In the genomic region with DNA sequence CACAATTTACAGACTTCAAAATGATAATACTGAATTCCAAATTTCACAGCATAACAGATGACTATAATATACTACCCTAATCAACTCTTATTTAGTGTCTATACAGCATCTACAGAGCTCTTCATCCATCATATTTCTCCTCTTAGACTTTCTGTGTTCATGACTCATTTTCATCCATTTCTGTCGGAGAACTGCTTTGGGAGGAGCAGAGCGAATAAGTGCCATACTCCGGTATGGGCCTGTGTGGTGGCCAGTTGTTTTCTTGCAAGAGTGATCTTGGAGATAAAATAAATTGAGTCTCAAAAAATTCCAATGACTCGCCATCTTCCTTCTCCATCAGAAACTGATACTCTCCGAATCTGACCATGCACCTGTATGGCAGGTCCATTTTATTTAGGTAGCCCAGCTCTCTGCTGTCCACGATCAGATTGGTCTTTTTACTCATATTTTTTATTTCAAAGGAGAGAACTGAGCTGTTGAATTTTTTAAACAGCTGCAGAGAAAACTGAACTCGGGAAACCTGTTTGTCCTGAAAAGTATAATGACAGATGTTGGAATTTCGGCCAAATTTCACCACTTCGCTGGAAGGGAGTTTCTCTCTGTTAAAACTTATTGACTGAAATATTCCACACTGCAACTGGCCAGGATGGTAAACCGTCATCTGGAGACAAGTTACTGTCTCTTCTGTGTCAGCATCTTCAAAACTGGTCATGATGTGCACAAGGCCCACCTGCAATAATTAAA, we compare ENCODE assay signal across 20 cellular contexts. TPM values are rescaled to one million over a fixed set of nuclear protein-coding genes. Genes with fewer than 3 reads are reported as not detected.
DNase-seq lines count a peak whose midpoint lies in the region; ATAC-seq, FAIRE-seq and TF ChIP-seq lines count a peak whose summit lies in the region.
"Had no signal": no experiment of that assay in that cellular context is flagged by ENCODE, and none has a peak within 500 bp of the region (broad histone marks: within the 10 kb centered on the region; RNA-seq: fewer than 3 reads in every experiment).

No MANE protein-coding gene starts in this region.

- H3K27ac ChIP-seq in KMS-11 (no peak overlapping the region), GM12878 (ENCODE audit: control insufficient read depth, insufficient read depth) (peak overlapping the region; percentile 99), osteoblast (ENCODE audit: low read depth, low read length) (no peak overlapping the region)
- H3K27ac ChIP-seq in naive thymus-derived CD4-positive, alpha-beta T cell (ENCODE audit: low read depth, low read length): no peak overlapping the region
- H3K27ac ChIP-seq: adrenal gland, gastroesophageal sphincter, sigmoid colon, testis had no signal

- no peak overlapping the region for H3K4me3 ChIP-seq in KMS-11 (IDR thresholded peaks at IDR 0.05; ENCODE audit: insufficient read depth, low read depth, low read length)
- peak overlapping the region; percentile 42; the same call in 1 of the 2 replicates for H3K4me3 ChIP-seq in GM12878
- no peak overlapping the region for H3K4me3 ChIP-seq in naive thymus-derived CD4-positive, alpha-beta T cell (ENCODE audit: low read length)
- H3K4me3 ChIP-seq in osteoblast (ENCODE audit: insufficient read depth, low read length): no peak overlapping the region
- H3K4me3 ChIP-seq: adrenal gland, gastroesophageal sphincter, sigmoid colon, testis had no signal

- in situ Hi-C loops in GM12878 (cut with MboI): no loop called here

- BruUV-seq in GM12878 (replicated peaks; lab: Mats Ljungman, UMichigan): TSS peak; percentile 2

- H4K20me1 ChIP-seq in KMS-11 (ENCODE audit: insufficient read depth) (peaks cover 7% of the 10 kb centered on the region; the same call in 1 of the 2 replicates), GM12878 (ENCODE audit: control insufficient read depth, insufficient read depth) (peaks cover 3% of the 10 kb centered on the region; the same call in 1 of the 2 replicates), osteoblast (ENCODE audit: insufficient read depth, low read length) (no peaks in the 10 kb centered on the region)

- no peak for FAIRE-seq in GM12878 (lab: Jason Lieb, UNC)

- no peak for TF ChIP-seq EP300 in GM12878 (IDR thresholded peaks at IDR 0.05; ENCODE audit: borderline replicate concordance in 1 of 2, control insufficient read depth in 1 of 2, low read depth in 2 of 2, low read length in 2 of 2)

- CTCF ChIA-PET in activated CD4-positive, alpha-beta T cell treated with anti-CD3 and anti-CD28 coated beads for 36 hours (lab: Charles Lee): interaction anchor here (0.7 to 1.1 kb wide), 2 partner anchors 8 to 44 kb away, joined by 3 read pairs; no protein-coding TSS in a partner anchor
- CTCF ChIA-PET in GM12878 (lab: Yijun Ruan, JAX): interaction anchor here (0.9 to 4.2 kb wide), 6 partner anchors 10 to 179 kb away, joined by 3 to 21 read pairs (median 5); no protein-coding TSS in a partner anchor
- CTCF ChIA-PET in naive thymus-derived CD4-positive, alpha-beta T cell (lab: Charles Lee): no interaction called here

- no peaks in the 10 kb centered on the region for H3K27me3 Mint-ChIP-seq in activated CD4-positive, alpha-beta T cell treated with anti-CD3 and anti-CD28 coated beads for 36 hours
- H3K27me3 Mint-ChIP-seq in naive thymus-derived CD4-positive, alpha-beta T cell: no peaks in the 10 kb centered on the region

- TF ChIP-seq POLR2A in GM12878 (IDR thresholded peaks at IDR 0.05; ENCODE audit: low read depth, low read length): no peak

- peaks cover 77% of the 10 kb centered on the region for H3K4me1 Mint-ChIP-seq in activated CD4-positive, alpha-beta T cell treated with anti-CD3 and anti-CD28 coated beads for 36 hours
- peaks cover 17 to 69% (median 41%) of the 10 kb centered on the region in 7 donors for H3K4me1 Mint-ChIP-seq in naive thymus-derived CD4-positive, alpha-beta T cell

- RAD21 ChIA-PET in GM12878 (lab: Charles Lee; ENCODE audit: unreplicated experiment): interaction anchor here (0.7 to 14.1 kb wide), 6 partner anchors 11 to 63 kb away, joined by 3 to 151 read pairs (median 4); a partner anchor contains a TSS

- H3K9ac ChIP-seq in KMS-11: no peak overlapping the region
- H3K9ac ChIP-seq in GM12878 (ENCODE audit: control insufficient read depth, insufficient read depth, low read length): peak overlapping the region; percentile 12; the same call in 1 of the 2 replicates

- H3K4me2 ChIP-seq in KMS-11: peak overlapping the region; percentile 84
- H3K4me2 ChIP-seq in GM12878 (ENCODE audit: control insufficient read depth, insufficient read depth): peak overlapping the region; percentile 92
- H3K4me2 ChIP-seq in osteoblast (ENCODE audit: insufficient read depth, low read length): no peak overlapping the region

- peak overlapping the region; percentile 58 for H3K27ac Mint-ChIP-seq in activated CD4-positive, alpha-beta T cell treated with anti-CD3 and anti-CD28 coated beads for 36 hours
- H3K27ac Mint-ChIP-seq in naive thymus-derived CD4-positive, alpha-beta T cell: peak overlapping the region in 6 of 9 donors; percentile 52 to 87 (median 63)

- H3K4me3 Mint-ChIP-seq in activated CD4-positive, alpha-beta T cell treated with anti-CD3 and anti-CD28 coated beads for 36 hours: no peak overlapping the region
- H3K4me3 Mint-ChIP-seq in naive thymus-derived CD4-positive, alpha-beta T cell: no peak overlapping the region

- H3K36me3 Mint-ChIP-seq in activated CD4-positive, alpha-beta T cell treated with anti-CD3 and anti-CD28 coated beads for 36 hours (ENCODE audit: low read depth): peaks cover 62% of the 10 kb centered on the region
- peaks cover 11 to 39% (median 34%) of the 10 kb centered on the region in 5 donors for H3K36me3 Mint-ChIP-seq in naive thymus-derived CD4-positive, alpha-beta T cell

- intact Hi-C loops in activated CD4-positive, alpha-beta T cell treated with anti-CD3 and anti-CD28 coated beads for 36 hours (cut with DNase I, micrococcal nuclease): no loop called here
- intact Hi-C loops in GM12878 (cut with micrococcal nuclease; ENCODE audit: unreplicated experiment): no loop called here
- intact Hi-C loops in naive thymus-derived CD4-positive, alpha-beta T cell (cut with micrococcal nuclease): loop anchor here (1.0 kb wide), 1 partner anchor 7 kb away; a partner anchor contains a TSS

- no peaks in the 10 kb centered on the region; the same call in 2 of the 3 replicates for H3K9me3 ChIP-seq in GM12878 (replicated peaks; ENCODE audit: control insufficient read depth, insufficient read depth, low read length)
- H3K9me3 ChIP-seq in naive thymus-derived CD4-positive, alpha-beta T cell (ENCODE audit: control insufficient read depth in 2 of 3, low read length in 3 of 3): no peaks in the 10 kb centered on the region
- no peaks in the 10 kb centered on the region for H3K9me3 ChIP-seq in osteoblast (ENCODE audit: low read depth, low read length)
- H3K9me3 ChIP-seq: adrenal gland, gastroesophageal sphincter, neutrophil, sigmoid colon, testis had no signal

- TF ChIP-seq CTCF in KMS-11 (conservative IDR thresholded peaks at IDR 0.05; ENCODE audit: low read depth, low read length) (no peak), GM12878 (IDR thresholded peaks at IDR 0.05 in 2 of 3, conservative IDR thresholded peaks at IDR 0.05 in 1 of 3; ENCODE audit: control insufficient read depth in 2 of 3, extremely low read depth in 1 of 3, insufficient read depth in 1 of 3, low read depth in 3 of 3, low read length in 3 of 3) (no peak), osteoblast (IDR thresholded peaks at IDR 0.05; ENCODE audit: extremely low read depth, low read depth, low read length) (no peak)

- H3K27me3 ChIP-seq in KMS-11 (ENCODE audit: insufficient read depth, low read depth) (no peaks in the 10 kb centered on the region), GM12878 (replicated peaks in 1 of 2; ENCODE audit: control insufficient read depth in 2 of 2, insufficient read depth in 2 of 2, low read length in 1 of 2) (no peaks in the 10 kb centered on the region), osteoblast (ENCODE audit: insufficient read depth, low read length) (no peaks in the 10 kb centered on the region)
- no peaks in the 10 kb centered on the region for H3K27me3 ChIP-seq in naive thymus-derived CD4-positive, alpha-beta T cell (ENCODE audit: control insufficient read depth in 2 of 2, insufficient read depth in 2 of 2, low read length in 2 of 2)
- H3K27me3 ChIP-seq: adrenal gland, gastroesophageal sphincter, neutrophil, sigmoid colon, testis had no signal

- ATAC-seq in activated CD4-positive, alpha-beta T cell treated with anti-CD3 and anti-CD28 coated beads for 36 hours: no peak
- ATAC-seq in GM12878 (no peak), GM18861 (IDR thresholded peaks at IDR 0.05; ENCODE audit: unreplicated experiment) (no peak)
- no peak for ATAC-seq in naive thymus-derived CD4-positive, alpha-beta T cell
- ATAC-seq: gastroesophageal sphincter had no signal

- H3K36me3 ChIP-seq in KMS-11 (ENCODE audit: insufficient read depth) (peaks cover 10% of the 10 kb centered on the region; the same call in 1 of the 2 replicates), GM12878 (ENCODE audit: control insufficient read depth in 2 of 2, insufficient read depth in 2 of 2, low read length in 1 of 2) (peaks cover 8 to 30% of the 10 kb centered on the region in 2 experiments), osteoblast (ENCODE audit: insufficient read depth, low read length) (peaks cover 10% of the 10 kb centered on the region)
- H3K36me3 ChIP-seq in naive thymus-derived CD4-positive, alpha-beta T cell (ENCODE audit: control insufficient read depth in 2 of 3, insufficient read depth in 3 of 3, low read length in 3 of 3): no peaks in the 10 kb centered on the region
- H3K36me3 ChIP-seq: adrenal gland had no signal

- SMC1A ChIA-PET in GM12878 (lab: Charles Lee; ENCODE audit: uncharacterized antibody, unreplicated experiment): interaction anchor here (0.9 to 22.9 kb wide), 7 partner anchors 10 to 50 kb away, joined by 3 to 247 read pairs (median 8); a partner anchor contains a TSS

- WGBS in GM12878 (ENCODE audit: insufficient coverage, insufficient replicate concordance, low lambda C conversion rate, missing lambda C conversion rate): 67% methylated on average over 10 of the region's 10 CpGs

- no peak for DNase-seq in activated CD4-positive, alpha-beta T cell treated with anti-CD3 and anti-CD28 coated beads for 36 hours
- no peak for DNase-seq in activated CD4-positive, alpha-beta T cell treated with anti-CD3 and anti-CD28 coated beads for 48 hours
- no peak for DNase-seq in GM12878 (ENCODE audit: low read depth, low spot score)
- DNase-seq in naive thymus-derived CD4-positive, alpha-beta T cell: no peak
- DNase-seq in CD1c-positive myeloid dendritic cell (ENCODE audit: extremely low spot score): no peak
- DNase-seq in osteoblast (ENCODE audit: insufficient read length, low spot score, missing footprints): no peak
- DNase-seq: 8988T; activated CD4-positive, CD25-positive, alpha-beta regulatory T cell; activated CD8-positive, alpha-beta memory T cell treated with anti-CD3 and anti-CD28 coated beads, Interleukin-2, amount 50 U/mL, for 48 hours; adrenal gland; GOT3; NCI-H1048; NCI-H748 treated with DMSO at 0.1 percent for 48 hours; sigmoid colon; SW 1271; testis had no signal

- H2AFZ ChIP-seq in KMS-11 (ENCODE audit: low read depth) (no peak overlapping the region), GM12878 (ENCODE audit: control insufficient read depth, low read depth, low read length) (no peak overlapping the region), osteoblast (ENCODE audit: low read length) (no peak overlapping the region)

- POLR2A ChIA-PET in activated CD4-positive, alpha-beta T cell treated with anti-CD3 and anti-CD28 coated beads for 36 hours (lab: Charles Lee): no interaction called here
- POLR2A ChIA-PET in GM12878 (lab: Charles Lee): interaction anchor here (1.6 to 6.9 kb wide), 4 partner anchors 8 to 238 kb away, joined by 4 to 55 read pairs (median 41); a partner anchor contains a TSS
- POLR2A ChIA-PET in naive thymus-derived CD4-positive, alpha-beta T cell (lab: Charles Lee): no interaction called here

- H3K9me3 Mint-ChIP-seq in activated CD4-positive, alpha-beta T cell treated with anti-CD3 and anti-CD28 coated beads for 36 hours (ENCODE audit: low read depth): peaks cover 5% of the 10 kb centered on the region
- H3K9me3 Mint-ChIP-seq in naive thymus-derived CD4-positive, alpha-beta T cell: peaks cover 0 to 11% (median 0%) of the 10 kb centered on the region in 11 donors

- no peak for TF ChIP-seq RAD21 in GM12878 (IDR thresholded peaks at IDR 0.05; ENCODE audit: insufficient read depth, low read depth, low read length)

- H3K79me2 ChIP-seq in KMS-11 (ENCODE audit: insufficient read depth, low read depth) (peaks cover 82% of the 10 kb centered on the region), GM12878 (ENCODE audit: control insufficient read depth, insufficient read depth, low read length) (peaks cover 95% of the 10 kb centered on the region), osteoblast (ENCODE audit: insufficient read depth, low read length) (peaks cover 8% of the 10 kb centered on the region)

- peaks cover 88% of the 10 kb centered on the region for H3K4me1 ChIP-seq in KMS-11 (ENCODE audit: low read depth, poor library complexity, severe bottlenecking)
- peaks cover 33% of the 10 kb centered on the region for H3K4me1 ChIP-seq in GM12878 (ENCODE audit: control insufficient read depth, insufficient read depth, low read length)
- H3K4me1 ChIP-seq in naive thymus-derived CD4-positive, alpha-beta T cell (ENCODE audit: control insufficient read depth in 2 of 2, insufficient read depth in 2 of 2, low read length in 2 of 2): peaks cover 0 to 12% of the 10 kb centered on the region in 2 donors
- peaks cover 21% of the 10 kb centered on the region for H3K4me1 ChIP-seq in osteoblast (ENCODE audit: insufficient read depth, low read length)
- H3K4me1 ChIP-seq: testis had no signal

RNA-seq across cellular contexts. Expression of a gene that starts 7.8 kb away (rescaled TPM):
- total RNA-seq in activated CD4-positive, alpha-beta T cell treated with anti-CD3 and anti-CD28 coated beads for 36 hours: 10 to 100 TPM; 41.7 to 54.3 TPM
- total RNA-seq in GM12878 (2013; cell fraction: nucleolus; rRNA removed): 68.2 and 72.8 TPM in 2 replicates
- 57.0 and 84.4 TPM in 2 replicates for total RNA-seq in GM12878 (2014; rRNA removed)
- total RNA-seq in GM12878 (2014; rRNA removed; fragmentation: Illumina TruSeq; extraction: Trizol): 69.7 and 74.5 TPM in 2 replicates
- total RNA-seq in GM12878 (2021): 96.3 and 100 TPM in 2 replicates
- polyA plus RNA-seq in GM12878 (2011; ENCODE audit: low read depth): 41.0 TPM
- 135 and 218 TPM in 2 replicates for polyA plus RNA-seq in GM12878 (2011; rRNA removed)
- 36.5 and 41.4 TPM in 2 replicates for polyA plus RNA-seq in GM12878 (2011; cell fraction: cytosol; rRNA removed)
- 27.4 and 31.3 TPM in 2 replicates for polyA plus RNA-seq in GM12878 (2011; cell fraction: nucleus; rRNA removed)
- 36.4 and 72.0 TPM in 2 replicates for polyA plus RNA-seq in GM12878 (2012)
- polyA plus RNA-seq in GM12878 (2014; fragmentation: Illumina TruSeq; extraction: Trizol): 80.8 and 105 TPM in 2 replicates
- polyA plus RNA-seq in GM12878 (2014; fragmentation: Nextera tagmentation; extraction: Ambion mirVana): 10 to 100 TPM; 31.6 to 34.6 TPM
- 78.8 and 93.9 TPM in 2 replicates for polyA plus RNA-seq in GM12878 (2014; rRNA removed)
- polyA plus RNA-seq in GM12878 (2016; fragmentation: Nextera tagmentation; extraction: Ambion mirVana): 100 to 1,000 TPM; 116 to 125 TPM
- polyA minus RNA-seq in GM12878 (2011; rRNA and poly(A)+ RNA removed): 46.7 and 54.7 TPM in 2 replicates
- polyA minus RNA-seq in GM12878 (2011; cell fraction: cytosol; rRNA and poly(A)+ RNA removed): 25.7 and 27.1 TPM in 2 replicates
- polyA minus RNA-seq in GM12878 (2011; cell fraction: nucleus; rRNA and poly(A)+ RNA removed): 37.1 and 50.5 TPM in 2 replicates
- 10 to 100 TPM in 4 of 5 experiments, 1 to 10 TPM in 1; 8.7 to 38.8 (median 12.3) TPM for total RNA-seq in naive thymus-derived CD4-positive, alpha-beta T cell
- 10 to 100 TPM; 11.5 to 19.9 TPM for polyA plus RNA-seq in naive thymus-derived CD4-positive, alpha-beta T cell
- total RNA-seq in osteoblast: 5.3 and 6.2 TPM in 2 replicates

RNA-seq across cellular contexts. Expression of a gene that starts 19.3 kb away (rescaled TPM):
- total RNA-seq in activated CD4-positive, alpha-beta T cell treated with anti-CD3 and anti-CD28 coated beads for 36 hours: 10 to 100 TPM; 23.2 to 24.3 TPM
- 400 and 422 TPM in 2 replicates for total RNA-seq in GM12878 (2013; cell fraction: nucleolus; rRNA removed)
- total RNA-seq in GM12878 (2014; rRNA removed): 26.5 and 32.2 TPM in 2 replicates
- 32.3 and 37.2 TPM in 2 replicates for total RNA-seq in GM12878 (2014; rRNA removed; fragmentation: Illumina TruSeq; extraction: Trizol)
- 27.6 and 28.5 TPM in 2 replicates for total RNA-seq in GM12878 (2021)
- polyA plus RNA-seq in GM12878 (2011; ENCODE audit: low read depth): 8.8 TPM
- 31.6 and 42.7 TPM in 2 replicates for polyA plus RNA-seq in GM12878 (2011; rRNA removed)
- 11.3 TPM in 2 replicates for polyA plus RNA-seq in GM12878 (2011; cell fraction: cytosol; rRNA removed)
- 63.2 and 85.3 TPM in 2 replicates for polyA plus RNA-seq in GM12878 (2011; cell fraction: nucleus; rRNA removed)
- 16.1 and 17.4 TPM in 2 replicates for polyA plus RNA-seq in GM12878 (2012)
- 23.1 and 27.0 TPM in 2 replicates for polyA plus RNA-seq in GM12878 (2014; fragmentation: Illumina TruSeq; extraction: Trizol)
- polyA plus RNA-seq in GM12878 (2014; fragmentation: Nextera tagmentation; extraction: Ambion mirVana): 1 to 10 TPM; 8.5 to 9.7 TPM
- polyA plus RNA-seq in GM12878 (2014; rRNA removed): 21.5 and 21.9 TPM in 2 replicates
- 10 to 100 TPM; 21.2 to 22.2 TPM for polyA plus RNA-seq in GM12878 (2016; fragmentation: Nextera tagmentation; extraction: Ambion mirVana)
- 38.8 and 43.6 TPM in 2 replicates for polyA minus RNA-seq in GM12878 (2011; rRNA and poly(A)+ RNA removed)
- 6.9 and 11.9 TPM in 2 replicates for polyA minus RNA-seq in GM12878 (2011; cell fraction: cytosol; rRNA and poly(A)+ RNA removed)
- 103 and 108 TPM in 2 replicates for polyA minus RNA-seq in GM12878 (2011; cell fraction: nucleus; rRNA and poly(A)+ RNA removed)
- 10 to 100 TPM; 15.5 to 35.0 (median 19.8) TPM for total RNA-seq in naive thymus-derived CD4-positive, alpha-beta T cell
- 1 to 10 TPM; 5.0 to 5.7 TPM for polyA plus RNA-seq in naive thymus-derived CD4-positive, alpha-beta T cell
- total RNA-seq in osteoblast: 36.2 and 39.8 TPM in 2 replicates

RNA-seq across cellular contexts. Expression of a gene that starts 46.3 kb away (rescaled TPM):
- 10 to 100 TPM; 15.8 to 16.5 TPM for total RNA-seq in activated CD4-positive, alpha-beta T cell treated with anti-CD3 and anti-CD28 coated beads for 36 hours
- 27.8 and 30.2 TPM in 2 replicates for total RNA-seq in GM12878 (2013; cell fraction: nucleolus; rRNA removed)
- 16.8 and 23.2 TPM in 2 replicates for total RNA-seq in GM12878 (2014; rRNA removed)
- 20.2 and 20.9 TPM in 2 replicates for total RNA-seq in GM12878 (2014; rRNA removed; fragmentation: Illumina TruSeq; extraction: Trizol)
- 18.2 and 19.8 TPM in 2 replicates for total RNA-seq in GM12878 (2021)
- polyA plus RNA-seq in GM12878 (2011; ENCODE audit: low read depth): 3.3 TPM
- 29.1 and 52.5 TPM in 2 replicates for polyA plus RNA-seq in GM12878 (2011; rRNA removed)
- polyA plus RNA-seq in GM12878 (2011; cell fraction: cytosol; rRNA removed): 6.4 and 7.7 TPM in 2 replicates
- polyA plus RNA-seq in GM12878 (2011; cell fraction: nucleus; rRNA removed): 16.9 and 21.3 TPM in 2 replicates
- polyA plus RNA-seq in GM12878 (2012): 7.2 and 10.6 TPM in 2 replicates
- 14.4 and 19.7 TPM in 2 replicates for polyA plus RNA-seq in GM12878 (2014; fragmentation: Illumina TruSeq; extraction: Trizol)
- polyA plus RNA-seq in GM12878 (2014; fragmentation: Nextera tagmentation; extraction: Ambion mirVana): 1 to 10 TPM; 5.6 to 7.2 TPM
- polyA plus RNA-seq in GM12878 (2014; rRNA removed): 12.9 and 14.7 TPM in 2 replicates
- 10 to 100 TPM; 15.9 to 17.1 TPM for polyA plus RNA-seq in GM12878 (2016; fragmentation: Nextera tagmentation; extraction: Ambion mirVana)
- 3.8 and 6.7 TPM in 2 replicates for polyA minus RNA-seq in GM12878 (2011; rRNA and poly(A)+ RNA removed)
- polyA minus RNA-seq in GM12878 (2011; cell fraction: cytosol; rRNA and poly(A)+ RNA removed): 10.6 and 11.9 TPM in 2 replicates
- polyA minus RNA-seq in GM12878 (2011; cell fraction: nucleus; rRNA and poly(A)+ RNA removed): 9.9 and 13.1 TPM in 2 replicates
- 10 to 100 TPM in 4 of 5 experiments, 1 to 10 TPM in 1; 7.3 to 21.0 (median 17.0) TPM for total RNA-seq in naive thymus-derived CD4-positive, alpha-beta T cell
- polyA plus RNA-seq in naive thymus-derived CD4-positive, alpha-beta T cell: 10 to 100 TPM; 16.4 to 23.8 TPM
- total RNA-seq in osteoblast: 27.7 and 28.2 TPM in 2 replicates

Comparison
In these comparisons a context has a peak if more than half of its experiments do, and no peak if none do; other contexts are left out.
1. intact Hi-C loops: an anchor here in naive thymus-derived CD4-positive, alpha-beta T cell (1.0 kb wide); none called in activated CD4-positive, alpha-beta T cell treated with anti-CD3 and anti-CD28 coated beads for 36 hours and GM12878.